ENCODE assay signal across 26 cellular contexts in genomic region chrX:153832732-153833131, GRCh38. TPM values are rescaled to one million over a fixed set of nuclear protein-coding genes. Genes with fewer than 3 reads are reported as not detected.
"Had no signal": no experiment of that assay in that cellular context is flagged by ENCODE, and none has a peak within 500 bp of the region (broad histone marks: within the 10 kb centered on the region; RNA-seq: fewer than 3 reads in every experiment).

No MANE protein-coding gene starts in this region.

- H3K27ac ChIP-seq: brain microvascular endothelial cell, cardiac muscle cell, SJSA1, VCaP had no signal

- H3K4me1 Mint-ChIP-seq: activated CD4-positive, alpha-beta T cell treated with anti-CD3 and anti-CD28 coated beads, Interleukin-2, amount 10 ng/mL, durations not matched to agents 7 days and 5 days had no signal

- H3K4me3 Mint-ChIP-seq: activated CD4-positive, alpha-beta memory T cell treated with anti-CD3 and anti-CD28 coated beads for 36 hours; activated CD4-positive, alpha-beta T cell treated with anti-CD3 and anti-CD28 coated beads, Interleukin-2, amount 10 ng/mL, durations not matched to agents 7 days and 5 days; activated naive CD4-positive, alpha-beta T cell treated with anti-CD3 and anti-CD28 coated beads, Interleukin-2, amount 10 ng/mL, durations not matched to agents 7 days and 5 days; activated naive CD8-positive, alpha-beta T cell treated with anti-CD3 and anti-CD28 coated beads for 36 hours; activated T-helper 17 cell treated with anti-CD3 and anti-CD28 coated beads, Interleukin-2, amount 50 U/mL, for 72 hours had no signal

- H3K27ac Mint-ChIP-seq: activated CD4-positive, alpha-beta memory T cell treated with anti-CD3 and anti-CD28 coated beads for 36 hours; activated CD4-positive, alpha-beta T cell treated with anti-CD3 and anti-CD28 coated beads, Interleukin-2, amount 10 ng/mL, durations not matched to agents 7 days and 5 days; activated naive CD4-positive, alpha-beta T cell treated with anti-CD3 and anti-CD28 coated beads, Interleukin-2, amount 10 ng/mL, durations not matched to agents 7 days and 5 days; activated naive CD8-positive, alpha-beta T cell treated with anti-CD3 and anti-CD28 coated beads for 36 hours; activated T-helper 17 cell treated with anti-CD3 and anti-CD28 coated beads, Interleukin-2, amount 50 U/mL, for 72 hours had no signal

- H3K4me1 ChIP-seq: SJSA1 had no signal

- H3K27me3 Mint-ChIP-seq: activated CD4-positive, alpha-beta memory T cell treated with anti-CD3 and anti-CD28 coated beads for 36 hours; activated T-helper 17 cell treated with anti-CD3 and anti-CD28 coated beads, Interleukin-2, amount 50 U/mL, for 72 hours had no signal

- H3K9me3 ChIP-seq: SJSA1 had no signal

- DNase-seq: activated CD4-positive, alpha-beta memory T cell treated with anti-CD3 and anti-CD28 coated beads for 36 hours; activated CD4-positive, alpha-beta T cell treated with anti-CD3 and anti-CD28 coated beads, Interleukin-2, amount 10 ng/mL, durations not matched to agents 7 days and 5 days; activated CD4-positive, CD25-positive, alpha-beta regulatory T cell; activated CD8-positive, alpha-beta memory T cell treated with anti-CD3 and anti-CD28 coated beads for 24 hours; activated gamma-delta T cell; activated naive CD4-positive, alpha-beta T cell treated with anti-CD3 and anti-CD28 coated beads, Interleukin-2, amount 10 ng/mL, durations not matched to agents 7 days and 5 days; activated naive CD8-positive, alpha-beta T cell treated with anti-CD3 and anti-CD28 coated beads for 36 hours; activated T-cell treated with anti-CD3 and anti-CD28 coated beads for 4 hours; activated T-cell treated with anti-CD3 and anti-CD28 coated beads, Interleukin-2, amount 50 U/mL, for 48 hours; brain microvascular endothelial cell; cerebellar nuclear complex; Karpas-422; MM.1S; NCI-H1105; NCI-H1436; NCI-H187; NCI-H2081; NCI-H510A treated with DMSO at 0.1 percent for 48 hours; NCI-H69; SHP77; T-helper 2 cell; T1000 had no signal

- H3K36me3 ChIP-seq: brain microvascular endothelial cell, cardiac muscle cell, SJSA1 had no signal

- H3K9me3 Mint-ChIP-seq: activated CD4-positive, alpha-beta memory T cell treated with anti-CD3 and anti-CD28 coated beads for 36 hours; activated CD4-positive, alpha-beta T cell treated with anti-CD3 and anti-CD28 coated beads, Interleukin-2, amount 10 ng/mL, durations not matched to agents 7 days and 5 days; activated naive CD4-positive, alpha-beta T cell treated with anti-CD3 and anti-CD28 coated beads, Interleukin-2, amount 10 ng/mL, durations not matched to agents 7 days and 5 days; activated naive CD8-positive, alpha-beta T cell treated with anti-CD3 and anti-CD28 coated beads for 36 hours; activated T-helper 17 cell treated with anti-CD3 and anti-CD28 coated beads, Interleukin-2, amount 50 U/mL, for 72 hours had no signal

- H3K36me3 Mint-ChIP-seq: activated CD4-positive, alpha-beta memory T cell treated with anti-CD3 and anti-CD28 coated beads for 36 hours; activated naive CD4-positive, alpha-beta T cell treated with anti-CD3 and anti-CD28 coated beads, Interleukin-2, amount 10 ng/mL, durations not matched to agents 7 days and 5 days; activated naive CD8-positive, alpha-beta T cell treated with anti-CD3 and anti-CD28 coated beads for 36 hours had no signal

- ATAC-seq: activated T-helper 17 cell treated with anti-CD3 and anti-CD28 coated beads, Interleukin-2, amount 50 U/mL, for 72 hours had no signal

- H3K4me3 ChIP-seq: cardiac muscle cell, SJSA1 had no signal

RNA-seq across cellular contexts. Expression of gene SRPK3, which starts 51.9 kb away (rescaled TPM):
- total RNA-seq: activated CD4-positive, alpha-beta memory T cell treated with anti-CD3 and anti-CD28 coated beads for 36 hours; activated CD4-positive, alpha-beta T cell treated with anti-CD3 and anti-CD28 coated beads, Interleukin-2, amount 10 ng/mL, durations not matched to agents 7 days and 5 days; activated naive CD8-positive, alpha-beta T cell treated with anti-CD3 and anti-CD28 coated beads for 36 hours; activated T-helper 17 cell treated with anti-CD3 and anti-CD28 coated beads, Interleukin-2, amount 50 U/mL, for 72 hours; cardiac muscle cell; SJSA1 had no signal
